Comparison of ENCODE assay signal across 20 cellular contexts in genomic region chr9:124203818-124204217, GRCh38. TPM values are rescaled to one million over a fixed set of nuclear protein-coding genes. Genes with fewer than 3 reads are reported as not detected.
DNase-seq lines count a peak whose midpoint lies in the region; ATAC-seq lines count a peak whose summit lies in the region.
"Had no signal": no experiment of that assay in that cellular context is flagged by ENCODE, and none has a peak within 500 bp of the region (broad histone marks: within the 10 kb centered on the region; RNA-seq: fewer than 3 reads in every experiment).

No MANE protein-coding gene starts in this region.

- H3K27ac Mint-ChIP-seq in stimulated activated naive CD8-positive, alpha-beta T cell treated with anti-CD3 and anti-CD28 coated beads, Interleukin-15, Interleukin-2, amounts not matched to agents 100 ng/mL and 50 ng/mL, for 24 hours = peak overlapping the region; percentile 88
- H3K27ac Mint-ChIP-seq in activated CD4-positive, alpha-beta memory T cell treated with anti-CD3 and anti-CD28 coated beads, Interleukin-2, amount 10 ng/mL, durations not matched to agents 7 days and 5 days = peak overlapping the region; percentile 96
- H3K27ac Mint-ChIP-seq in effector memory CD8-positive, alpha-beta T cell = peak overlapping the region; percentile 94 to 96
- H3K27ac Mint-ChIP-seq: brain had no signal

- H3K4me1 Mint-ChIP-seq in stimulated activated naive CD8-positive, alpha-beta T cell treated with anti-CD3 and anti-CD28 coated beads, Interleukin-15, Interleukin-2, amounts not matched to agents 100 ng/mL and 50 ng/mL, for 24 hours (ENCODE audit: low read depth) = peaks cover 88% of the 10 kb centered on the region
- peaks cover 80% of the 10 kb centered on the region for H3K4me1 Mint-ChIP-seq in activated CD4-positive, alpha-beta memory T cell treated with anti-CD3 and anti-CD28 coated beads, Interleukin-2, amount 10 ng/mL, durations not matched to agents 7 days and 5 days
- H3K4me1 Mint-ChIP-seq in effector memory CD8-positive, alpha-beta T cell (ENCODE audit: low read depth in 2 of 2) = peaks cover 43% of the 10 kb centered on the region in 2 donors
- H3K4me1 Mint-ChIP-seq: brain had no signal

- CTCF ChIA-PET in activated CD4-positive, alpha-beta memory T cell treated with anti-CD3 and anti-CD28 coated beads, Interleukin-2, amount 10 ng/mL, durations not matched to agents 7 days and 5 days (lab: Charles Lee) = interaction anchor here (0.6 to 3.2 kb wide), 3 partner anchors 13 to 1270 kb away, joined by 3 to 13 read pairs (median 8); no protein-coding TSS in a partner anchor

- no peaks in the 10 kb centered on the region for H3K27me3 Mint-ChIP-seq in stimulated activated naive CD8-positive, alpha-beta T cell treated with anti-CD3 and anti-CD28 coated beads, Interleukin-15, Interleukin-2, amounts not matched to agents 100 ng/mL and 50 ng/mL, for 24 hours
- no peaks in the 10 kb centered on the region for H3K27me3 Mint-ChIP-seq in activated CD4-positive, alpha-beta memory T cell treated with anti-CD3 and anti-CD28 coated beads, Interleukin-2, amount 10 ng/mL, durations not matched to agents 7 days and 5 days
- H3K27me3 Mint-ChIP-seq in effector memory CD8-positive, alpha-beta T cell = no peaks in the 10 kb centered on the region
- H3K27me3 Mint-ChIP-seq: brain had no signal

- H3K4me3 Mint-ChIP-seq in stimulated activated naive CD8-positive, alpha-beta T cell treated with anti-CD3 and anti-CD28 coated beads, Interleukin-15, Interleukin-2, amounts not matched to agents 100 ng/mL and 50 ng/mL, for 24 hours = peak overlapping the region; percentile 71
- peak overlapping the region; percentile 67 for H3K4me3 Mint-ChIP-seq in activated CD4-positive, alpha-beta memory T cell treated with anti-CD3 and anti-CD28 coated beads, Interleukin-2, amount 10 ng/mL, durations not matched to agents 7 days and 5 days
- peak overlapping the region; percentile 45 to 54 for H3K4me3 Mint-ChIP-seq in effector memory CD8-positive, alpha-beta T cell
- H3K4me3 Mint-ChIP-seq: brain had no signal

- no peak for ATAC-seq in stimulated activated naive CD8-positive, alpha-beta T cell treated with anti-CD3 and anti-CD28 coated beads, Interleukin-15, Interleukin-2, amounts not matched to agents 100 U/mL and 50 U/mL, for 24 hours
- ATAC-seq in effector memory CD8-positive, alpha-beta T cell (replicated peaks) = no peak
- no peak for ATAC-seq in GM18517 (IDR thresholded peaks at IDR 0.05; ENCODE audit: unreplicated experiment)
- ATAC-seq: left colon; naive thymus-derived CD8-positive, alpha-beta T cell had no signal

- no peak for DNase-seq in stimulated activated naive CD8-positive, alpha-beta T cell treated with anti-CD3 and anti-CD28 coated beads, Interleukin-15, Interleukin-2, amounts not matched to agents 100 U/mL and 50 U/mL, for 24 hours
- no peak for DNase-seq in activated CD4-positive, alpha-beta memory T cell treated with anti-CD3 and anti-CD28 coated beads, Interleukin-2, amount 10 ng/mL, durations not matched to agents 7 days and 5 days
- DNase-seq in effector memory CD8-positive, alpha-beta T cell = no peak
- DNase-seq in cortex of kidney (lab: John Stamatoyannopoulos, UW) (no peak), NCI-H1694 (lab: John Stamatoyannopoulos, UW) (no peak)
- DNase-seq in stimulated activated CD4-positive, alpha-beta T cell treated with anti-CD3 and anti-CD28 coated beads, Interleukin-2, amount 100 ng/mL, for 48 hours = no peak
- DNase-seq: activated CD4-positive, CD25-positive, alpha-beta regulatory T cell; DMS79 treated with DMSO at 0.1 percent for 48 hours; glutamatergic neuron; left colon; mesendoderm; naive thymus-derived CD8-positive, alpha-beta T cell; NCI-H446 treated with DMSO at 0.1 percent for 48 hours; ovary; Peyer's patch; right lobe of liver; SJCRH30 had no signal

- no peaks in the 10 kb centered on the region for H3K9me3 Mint-ChIP-seq in stimulated activated naive CD8-positive, alpha-beta T cell treated with anti-CD3 and anti-CD28 coated beads, Interleukin-15, Interleukin-2, amounts not matched to agents 100 ng/mL and 50 ng/mL, for 24 hours
- H3K9me3 Mint-ChIP-seq in activated CD4-positive, alpha-beta memory T cell treated with anti-CD3 and anti-CD28 coated beads, Interleukin-2, amount 10 ng/mL, durations not matched to agents 7 days and 5 days = peaks cover 10% of the 10 kb centered on the region
- no peaks in the 10 kb centered on the region for H3K9me3 Mint-ChIP-seq in effector memory CD8-positive, alpha-beta T cell

- no peaks in the 10 kb centered on the region for H3K36me3 Mint-ChIP-seq in stimulated activated naive CD8-positive, alpha-beta T cell treated with anti-CD3 and anti-CD28 coated beads, Interleukin-15, Interleukin-2, amounts not matched to agents 100 ng/mL and 50 ng/mL, for 24 hours (ENCODE audit: low read depth)
- H3K36me3 Mint-ChIP-seq in activated CD4-positive, alpha-beta memory T cell treated with anti-CD3 and anti-CD28 coated beads, Interleukin-2, amount 10 ng/mL, durations not matched to agents 7 days and 5 days (ENCODE audit: low read depth) = peaks cover 19% of the 10 kb centered on the region
- H3K36me3 Mint-ChIP-seq in effector memory CD8-positive, alpha-beta T cell (ENCODE audit: insufficient read depth) = peaks cover 1% of the 10 kb centered on the region
- H3K36me3 Mint-ChIP-seq: brain; naive thymus-derived CD8-positive, alpha-beta T cell had no signal

- POLR2A ChIA-PET in activated CD4-positive, alpha-beta memory T cell treated with anti-CD3 and anti-CD28 coated beads, Interleukin-2, amount 10 ng/mL, durations not matched to agents 7 days and 5 days (lab: Charles Lee) = interaction anchor here (1.2 to 3.6 kb wide), 3 partner anchors 12 to 35 kb away, joined by 3 to 68 read pairs (median 3); no protein-coding TSS in a partner anchor

RNA-seq across cellular contexts. Expression of gene NEK6, which starts 53.9 kb away (rescaled TPM):
- total RNA-seq in activated CD4-positive, alpha-beta memory T cell treated with anti-CD3 and anti-CD28 coated beads, Interleukin-2, amount 10 ng/mL, durations not matched to agents 7 days and 5 days = 10 to 100 TPM; 16.9 to 18.9 TPM
